Comparison of ENCODE assay signal across 9 cellular contexts in genomic region chr15:38531509-38531908, GRCh38.
DNase-seq lines count a peak whose midpoint lies in the region; ATAC-seq and TF ChIP-seq lines count a peak whose summit lies in the region.
"Had no signal": no experiment of that assay in that cellular context is flagged by ENCODE, and none has a peak within 500 bp of the region (broad histone marks: within the 10 kb centered on the region; RNA-seq: fewer than 3 reads in every experiment).

No MANE protein-coding gene starts in this region.

- no peak for TF ChIP-seq CTCF in AG04449 (IDR thresholded peaks at IDR 0.05; ENCODE audit: insufficient read depth, low read length, missing control alignments)

- no peaks in the 10 kb centered on the region for H3K27me3 Mint-ChIP-seq in activated naive CD8-positive, alpha-beta T cell treated with anti-CD3 and anti-CD28 coated beads, Interleukin-2, amount 50 U/mL, for 24 hours

- peaks cover 79% of the 10 kb centered on the region for H3K36me3 Mint-ChIP-seq in activated naive CD8-positive, alpha-beta T cell treated with anti-CD3 and anti-CD28 coated beads, Interleukin-2, amount 50 U/mL, for 24 hours (ENCODE audit: low read depth)

- peak overlapping the region; percentile 24 for H3K27ac Mint-ChIP-seq in activated naive CD8-positive, alpha-beta T cell treated with anti-CD3 and anti-CD28 coated beads, Interleukin-2, amount 50 U/mL, for 24 hours

- CTCF ChIA-PET in AG04449 (lab: Yijun Ruan, JAX) = interaction anchor here (0.9 to 2.9 kb wide), 2 partner anchors 32 to 158 kb away, joined by 3 to 15 read pairs; partner anchors contain the start of gene RASGRP1

- DNase-seq in AG04449 (ENCODE audit: low read depth, low spot score) (no peak), HPDE6-E6E7 (ENCODE audit: extremely low spot score) (peak; percentile 6), iris pigment epithelial cell (ENCODE audit: low read depth) (peak; percentile 51), NCI-H2196 treated with DMSO at 0.1 percent for 48 hours (lab: John Stamatoyannopoulos, UW; ENCODE audit: unreplicated experiment) (no peak)
- DNase-seq in activated naive CD8-positive, alpha-beta T cell treated with anti-CD3 and anti-CD28 coated beads, Interleukin-2, amount 50 U/mL, for 24 hours = no peak

- no peak overlapping the region for H3K4me3 Mint-ChIP-seq in activated naive CD8-positive, alpha-beta T cell treated with anti-CD3 and anti-CD28 coated beads, Interleukin-2, amount 50 U/mL, for 24 hours

- peaks cover 96% of the 10 kb centered on the region for H3K4me1 Mint-ChIP-seq in activated naive CD8-positive, alpha-beta T cell treated with anti-CD3 and anti-CD28 coated beads, Interleukin-2, amount 50 U/mL, for 24 hours

- peak overlapping the region; percentile 23; the same call in 1 of the 2 replicates for H3K4me3 ChIP-seq in AG04449 (ENCODE audit: low read depth, low read length)
- H3K4me3 ChIP-seq: thoracic aorta had no signal

- peaks cover 7% of the 10 kb centered on the region for H3K9me3 Mint-ChIP-seq in activated naive CD8-positive, alpha-beta T cell treated with anti-CD3 and anti-CD28 coated beads, Interleukin-2, amount 50 U/mL, for 24 hours

- ATAC-seq in activated naive CD8-positive, alpha-beta T cell treated with anti-CD3 and anti-CD28 coated beads, Interleukin-2, amount 50 U/mL, for 24 hours = no peak
- ATAC-seq in GM18861 (IDR thresholded peaks at IDR 0.05; ENCODE audit: unreplicated experiment) (no peak), HG03521 (IDR thresholded peaks at IDR 0.05; ENCODE audit: unreplicated experiment) (no peak), HG02571 (IDR thresholded peaks at IDR 0.05; ENCODE audit: unreplicated experiment) (no peak)

- POLR2A ChIA-PET in AG04449 (lab: Yijun Ruan, JAX) = interaction anchor here (1.2 kb wide), 1 partner anchor 41 kb away, joined by 3 read pairs; no protein-coding TSS in a partner anchor

Comparison
In these comparisons a context has a peak if more than half of its experiments do, and no peak if none do; other contexts are left out.
1. DNase-seq: peak in HPDE6-E6E7 (single experiment) and iris pigment epithelial cell (single experiment); none in AG04449 (single experiment), activated naive CD8-positive, alpha-beta T cell treated with anti-CD3 and anti-CD28 coated beads, Interleukin-2, amount 50 U/mL, for 24 hours (single experiment) and NCI-H2196 treated with DMSO at 0.1 percent for 48 hours (single experiment).